ENCODE assay signal across 16 cellular contexts in genomic region chr7:12794722-12795302, GRCh38.
A peak's percentile ranks its signal among the peaks of the same experiment; 100 is the strongest.
DNase-seq lines count a peak whose midpoint lies in the region; ATAC-seq, FAIRE-seq and TF ChIP-seq lines count a peak whose summit lies in the region.
"Had no signal": no experiment of that assay in that cellular context is flagged by ENCODE, and none has a peak within 500 bp of the region (broad histone marks: within the 10 kb centered on the region; RNA-seq: fewer than 3 reads in every experiment).

No MANE protein-coding gene starts in this region.

- H3K9me1 ChIP-seq in K562 (ENCODE audit: control insufficient read depth, insufficient read depth, low read length), result no peaks in the 10 kb centered on the region

- H4K20me1 ChIP-seq in K562 (replicated peaks; ENCODE audit: control insufficient read depth, insufficient read depth, low read length), result no peaks in the 10 kb centered on the region
- no peaks in the 10 kb centered on the region for H4K20me1 ChIP-seq in neural progenitor cell (ENCODE audit: low read depth)
- H4K20me1 ChIP-seq: BLaER1 treated with 17β-estradiol and CSF1 and Interleukin-3, amounts not matched to agents 10 nM and 100 nM had no signal

- in situ Hi-C loops in K562 (cut with MboI), result no loop called here

- BruUV-seq in K562 (replicated peaks; lab: Mats Ljungman, UMichigan), result no TSS peak

- POLR2A ChIA-PET in K562 (lab: Yijun Ruan, JAX), result no interaction called here

- DNase-seq in H54 (ENCODE audit: insufficient read length, low spot score) (no peak), K562 (ENCODE audit: extremely low read depth in 1 of 4, low spot score in 3 of 4) (no peak), left colon (no peak), urothelium cell line (ENCODE audit: low spot score) (no peak), dedifferentiated amniotic fluid mesenchymal stem cell (ENCODE audit: extremely low spot score) (no peak), neural progenitor cell (ENCODE audit: low spot score) (no peak), type B pancreatic cell (ENCODE audit: extremely low spot score, unreplicated experiment) (no peak)
- DNase-seq: Calu3; CD8-positive, alpha-beta T cell; DMS79 treated with DMSO at 0.1 percent for 48 hours; GF-D8; GOT3; IMR-90 had no signal

- H3K27ac ChIP-seq in K562 (ENCODE audit: extremely low read depth, low read depth, low read length) (no peak overlapping the region), neural progenitor cell (no peak overlapping the region)
- H3K27ac ChIP-seq: BLaER1 treated with 17β-estradiol and CSF1 and Interleukin-3, amounts not matched to agents 10 nM and 100 nM had no signal

- FAIRE-seq in H54 (lab: Jason Lieb, UNC), result peak; percentile 68
- no peak for FAIRE-seq in K562 (lab: Jason Lieb, UNC)
- FAIRE-seq in urothelium cell line (lab: Jason Lieb, UNC), result peak; percentile 98

- TF ChIP-seq POLR2A in H54 (IDR thresholded peaks at IDR 0.05; ENCODE audit: low read depth, low read length), result no peak
- no peak for TF ChIP-seq POLR2A in K562 (conservative IDR thresholded peaks at IDR 0.05)

- H3F3A ChIP-seq in neural progenitor cell (ENCODE audit: low read depth), result peaks cover 8% of the 10 kb centered on the region

- no peak for TF ChIP-seq CTCF in K562 (IDR thresholded peaks at IDR 0.05 in 2 of 3, conservative IDR thresholded peaks at IDR 0.05 in 1 of 3; ENCODE audit: insufficient read depth in 2 of 3, low read depth in 1 of 3, low read length in 3 of 3)
- no peak for TF ChIP-seq CTCF in neural progenitor cell (IDR thresholded peaks at IDR 0.05)
- no peak for TF ChIP-seq CTCF in type B pancreatic cell (conservative IDR thresholded peaks at IDR 0.05)

- H3K4me2 ChIP-seq in K562 (ENCODE audit: insufficient read depth, low read length) (no peak overlapping the region), neural progenitor cell (no peak overlapping the region)
- H3K4me2 ChIP-seq: BLaER1 treated with 17β-estradiol and CSF1 and Interleukin-3, amounts not matched to agents 10 nM and 100 nM had no signal

- TF ChIP-seq RAD21 in K562 (CRISPR knock-in tag; conservative IDR thresholded peaks at IDR 0.05 in 1 of 2, IDR thresholded peaks at IDR 0.05 in 1 of 2), result no peak

- H3K4me3 Mint-ChIP-seq in neural progenitor cell (no peak overlapping the region), type B pancreatic cell (no peak overlapping the region)
- H3K4me3 Mint-ChIP-seq: B cell; CD8-positive, alpha-beta T cell had no signal

- H3K27ac Mint-ChIP-seq in neural progenitor cell, result no peak overlapping the region
- H3K27ac Mint-ChIP-seq in type B pancreatic cell, result no peak overlapping the region
- H3K27ac Mint-ChIP-seq: B cell; CD8-positive, alpha-beta T cell had no signal

- no peaks in the 10 kb centered on the region for H3K36me3 ChIP-seq in K562 (ENCODE audit: control insufficient read depth, insufficient read depth, low read length)
- H3K36me3 ChIP-seq in neural progenitor cell, result no peaks in the 10 kb centered on the region
- H3K36me3 ChIP-seq: BLaER1 treated with 17β-estradiol and CSF1 and Interleukin-3, amounts not matched to agents 10 nM and 100 nM; HAP-1 had no signal

- peaks cover 0 to 9% of the 10 kb centered on the region in 2 experiments; a peak in 3 of 5 replicates for H3K4me1 ChIP-seq in K562 (replicated peaks in 1 of 2; ENCODE audit: control insufficient read depth in 2 of 2, insufficient read depth in 2 of 2, low read length in 2 of 2)
- peaks cover 11% of the 10 kb centered on the region for H3K4me1 ChIP-seq in neural progenitor cell
- H3K4me1 ChIP-seq: HAP-1 had no signal

- H3K27me3 Mint-ChIP-seq in neural progenitor cell (ENCODE audit: insufficient read depth, low read depth), result peaks cover 2% of the 10 kb centered on the region
- H3K27me3 Mint-ChIP-seq in type B pancreatic cell, result no peaks in the 10 kb centered on the region
- H3K27me3 Mint-ChIP-seq: B cell had no signal

- H3K9ac ChIP-seq in K562 (ENCODE audit: insufficient read depth in 1 of 2, low read depth in 2 of 2, low read length in 2 of 2) (no peak overlapping the region), neural progenitor cell (no peak overlapping the region)
- H3K9ac ChIP-seq: BLaER1 treated with 17β-estradiol and CSF1 and Interleukin-3, amounts not matched to agents 10 nM and 100 nM had no signal

- H3K4me3 ChIP-seq in K562, result no peak overlapping the region
- H3K4me3 ChIP-seq in neural progenitor cell, result no peak overlapping the region
- H3K4me3 ChIP-seq: BLaER1 treated with 17β-estradiol and CSF1 and Interleukin-3, amounts not matched to agents 10 nM and 100 nM; HAP-1 had no signal

- peaks cover 12% of the 10 kb centered on the region for H3K4me1 Mint-ChIP-seq in neural progenitor cell
- no peaks in the 10 kb centered on the region for H3K4me1 Mint-ChIP-seq in type B pancreatic cell (ENCODE audit: unreplicated experiment)
- H3K4me1 Mint-ChIP-seq: B cell had no signal

- H3K27me3 ChIP-seq in K562 (ENCODE audit: control insufficient read depth in 2 of 2, insufficient read depth in 2 of 2, low read length in 2 of 2) (no peaks in the 10 kb centered on the region), neural progenitor cell (no peaks in the 10 kb centered on the region)
- H3K27me3 ChIP-seq: BLaER1 treated with 17β-estradiol and CSF1 and Interleukin-3, amounts not matched to agents 10 nM and 100 nM had no signal

- intact Hi-C loops in K562 (cut with micrococcal nuclease), result loop anchor here (5.0 kb wide), 1 partner anchor 108 kb away; the partner anchor contains the start of gene ARL4A
- intact Hi-C loops in left colon (cut with DNase I, micrococcal nuclease), result no loop called here

- 93% methylated on average over 3 of the region's 3 CpGs for WGBS in K562 (ENCODE audit: insufficient coverage, low coverage, missing lambda C conversion rate)

- H3K9me3 ChIP-seq in K562 (replicated peaks; ENCODE audit: control insufficient read depth, insufficient read depth, low read depth, low read length) (no peaks in the 10 kb centered on the region), neural progenitor cell (ENCODE audit: low read depth) (no peaks in the 10 kb centered on the region)
- H3K9me3 ChIP-seq: HAP-1 had no signal

- CTCF ChIA-PET in K562 (lab: Yijun Ruan, JAX; ENCODE audit: low intra/inter-chr PET ratio), result no interaction called here

- H3K36me3 Mint-ChIP-seq in neural progenitor cell (no peaks in the 10 kb centered on the region), type B pancreatic cell (no peaks in the 10 kb centered on the region)
- H3K36me3 Mint-ChIP-seq: CD8-positive, alpha-beta T cell had no signal

- H3K79me2 ChIP-seq in K562 (ENCODE audit: control insufficient read depth, insufficient read depth, low read length), result no peaks in the 10 kb centered on the region
- H3K79me2 ChIP-seq in neural progenitor cell (ENCODE audit: low read depth), result no peaks in the 10 kb centered on the region

- no peaks in the 10 kb centered on the region for H3K9me3 Mint-ChIP-seq in neural progenitor cell
- H3K9me3 Mint-ChIP-seq in type B pancreatic cell, result no peaks in the 10 kb centered on the region
- H3K9me3 Mint-ChIP-seq: CD8-positive, alpha-beta T cell had no signal

- no peak for TF ChIP-seq EP300 in K562 (IDR thresholded peaks at IDR 0.05; ENCODE audit: low read length)

- no peak for ATAC-seq in K562
- ATAC-seq in left colon, result peak; percentile 80
- ATAC-seq: CD8-positive, alpha-beta T cell had no signal

- H2AFZ ChIP-seq in K562 (ENCODE audit: low read depth, low read length) (no peak overlapping the region), neural progenitor cell (replicated peaks) (no peak overlapping the region)

TF ChIP-seq in K562, 482 proteins besides CTCF, POLR2A, EP300 and RAD21:
- TF ChIP-seq MCM3 (IDR thresholded peaks at IDR 0.05) (peak; percentile 12; the same call in 1 of the 2 replicates), ZBTB26 (CRISPR knock-in tag; IDR thresholded peaks at IDR 0.05) (0 out of 2 replicates have a peak, but pooled peaks have one; percentile 20), NKRF (IDR thresholded peaks at IDR 0.05; ENCODE audit: borderline replicate concordance) (0 out of 2 replicates have a peak, but pooled peaks have one; percentile 25), FOXK2 (conservative IDR thresholded peaks at IDR 0.05 in 1 of 2, IDR thresholded peaks at IDR 0.05 in 1 of 2; ENCODE audit: low read depth in 2 of 2) (0 out of 4 replicates have a peak, but pooled peaks of 1 of the 2 experiments have one; percentile 24), MEIS2 (IDR thresholded peaks at IDR 0.05; ENCODE audit: partially characterized antibody) (no peak), ZNF23 (CRISPR knock-in tag; IDR thresholded peaks at IDR 0.05) (no peak), ZFX (CRISPR knock-in tag; IDR thresholded peaks at IDR 0.05) (no peak), BMI1 (IDR thresholded peaks at IDR 0.05; ENCODE audit: low read length) (no peak), ARHGAP35 (IDR thresholded peaks at IDR 0.05; ENCODE audit: partially characterized antibody) (peak; percentile 36), TAL1 (IDR thresholded peaks at IDR 0.05) (no peak), LARP7 (IDR thresholded peaks at IDR 0.05) (0 out of 2 replicates have a peak, but pooled peaks have one; percentile 73)
